In the genomic region with DNA sequence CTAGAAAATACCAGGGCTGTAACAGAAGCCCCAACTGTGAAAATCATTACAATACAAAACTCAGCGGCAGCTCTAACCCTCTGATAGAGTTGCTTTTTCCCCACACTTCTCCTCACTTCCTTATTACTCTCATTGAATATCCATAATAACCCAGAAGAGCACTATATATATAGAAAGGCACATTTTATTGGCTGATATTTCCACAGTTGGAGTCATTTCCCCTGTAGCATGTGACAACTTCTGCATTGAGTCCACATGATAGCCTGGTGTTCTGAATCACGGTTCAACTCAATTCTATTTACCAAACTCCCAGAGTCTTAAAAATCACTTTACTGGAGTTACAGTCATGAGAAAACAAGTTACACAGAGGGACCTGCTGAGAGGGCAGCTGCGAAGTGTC, we compare ENCODE assay signal across 30 cellular contexts. TPM values are rescaled to one million over a fixed set of nuclear protein-coding genes. Genes with fewer than 3 reads are reported as not detected.
"Had no signal": no experiment of that assay in that cellular context is flagged by ENCODE, and none has a peak within 500 bp of the region (broad histone marks: within the 10 kb centered on the region; RNA-seq: fewer than 3 reads in every experiment).

No MANE protein-coding gene starts in this region.

- H3K27me3 ChIP-seq: brain microvascular endothelial cell, esophagus muscularis mucosa, foreskin keratinocyte, gastroesophageal sphincter had no signal

- H3K4me1 ChIP-seq: esophagus muscularis mucosa, foreskin keratinocyte, gastroesophageal sphincter had no signal

- H3K27ac ChIP-seq: brain microvascular endothelial cell, esophagus muscularis mucosa, foreskin keratinocyte, gastroesophageal sphincter, VCaP had no signal

- H3K4me3 ChIP-seq: esophagus muscularis mucosa, gastroesophageal sphincter had no signal

- DNase-seq: activated CD4-positive, alpha-beta T cell treated with anti-CD3 and anti-CD28 coated beads for 1 hour; activated CD4-positive, alpha-beta T cell treated with anti-CD3 and anti-CD28 coated beads for 4 hours; activated CD4-positive, alpha-beta T cell treated with anti-CD3 and anti-CD28 coated beads, Interleukin-2, amount 10 ng/mL, durations not matched to agents 7 days and 5 days; activated CD4-positive, alpha-beta T cell treated with anti-CD3 and anti-CD28 coated beads, Interleukin-2, amount 50 U/mL, for 4 hours; activated CD8-positive, alpha-beta memory T cell treated with anti-CD3 and anti-CD28 coated beads for 24 hours; activated CD8-positive, alpha-beta T cell treated with anti-CD3 and anti-CD28 coated beads for 36 hours; activated effector memory CD4-positive, alpha-beta T cell treated with Interleukin-2 at 50 U/mL for 16 hours; activated gamma-delta T cell treated with Interleukin-2 at 50 U/mL for 16 hours; activated naive CD4-positive, alpha-beta T cell treated with anti-CD3 and anti-CD28 coated beads, Interleukin-2, amount 50 U/mL, for 16 hours; activated naive CD4-positive, alpha-beta T cell treated with Interleukin-2 at 50 U/mL for 16 hours; activated T-cell treated with anti-CD3 and anti-CD28 coated beads, Interleukin-2, amount 50 U/mL, for 4 hours; amniotic stem cell; anterior cingulate cortex; brain microvascular endothelial cell; cortex of kidney; dermis blood vessel endothelial cell; effector CD4-positive, alpha-beta T cell; effector memory CD8-positive, alpha-beta T cell; erythroblast; foreskin keratinocyte; head of caudate nucleus; T-helper 2 cell had no signal

- H3K9me3 ChIP-seq: esophagus muscularis mucosa had no signal

- ATAC-seq: activated CD8-positive, alpha-beta T cell treated with anti-CD3 and anti-CD28 coated beads for 36 hours; activated T-cell treated with anti-CD3 and anti-CD28 coated beads, Interleukin-2, amount 50 U/mL, for 4 hours; activated T-helper 17 cell treated with anti-CD3 and anti-CD28 coated beads, Interleukin-2, amount 50 U/mL, for 72 hours; effector memory CD8-positive, alpha-beta T cell; foreskin keratinocyte; gastroesophageal sphincter; WTC11 had no signal

- H3K36me3 ChIP-seq: brain microvascular endothelial cell, esophagus muscularis mucosa, gastroesophageal sphincter had no signal

RNA-seq across cellular contexts. Expression of a gene that starts 46.6 kb away (rescaled TPM):
- total RNA-seq: activated CD4-positive, alpha-beta T cell treated with anti-CD3 and anti-CD28 coated beads, Interleukin-2, amount 10 ng/mL, durations not matched to agents 7 days and 5 days; activated CD8-positive, alpha-beta T cell treated with anti-CD3 and anti-CD28 coated beads for 36 hours; activated T-cell treated with anti-CD3 and anti-CD28 coated beads, Interleukin-2, amount 50 U/mL, for 4 hours; activated T-helper 17 cell treated with anti-CD3 and anti-CD28 coated beads, Interleukin-2, amount 50 U/mL, for 72 hours; astrocyte; cardiac septum; dermis blood vessel endothelial cell; foreskin keratinocyte; T-helper 1 cell treated with Interleukin-12 subunit alpha and Interleukin-12 subunit beta and Interleukin-4 antibody, amounts not matched to agents 30 ng/mL and 1 ng/mL, for 36 hours had no signal
